Comparison of ENCODE assay signal across 19 cellular contexts in genomic region chr3:150773616-150774192, GRCh38. TPM values are rescaled to one million over a fixed set of nuclear protein-coding genes. Genes with fewer than 3 reads are reported as not detected.
DNase-seq lines count a peak whose midpoint lies in the region; ATAC-seq and TF ChIP-seq lines count a peak whose summit lies in the region.
"Had no signal": no experiment of that assay in that cellular context is flagged by ENCODE, and none has a peak within 500 bp of the region (broad histone marks: within the 10 kb centered on the region; RNA-seq: fewer than 3 reads in every experiment).

No MANE protein-coding gene starts in this region.

- H3K27me3 ChIP-seq in adrenal gland: no peaks in the 10 kb centered on the region
- no peaks in the 10 kb centered on the region for H3K27me3 ChIP-seq in liver (ENCODE audit: control insufficient read depth in 4 of 4, insufficient read depth in 4 of 4, low read length in 3 of 4)

- H3K36me3 Mint-ChIP-seq in activated CD4-positive, alpha-beta memory T cell treated with anti-CD3 and anti-CD28 coated beads, Interleukin-2, amount 10 ng/mL, durations not matched to agents 7 days and 5 days (ENCODE audit: low read depth): no peaks in the 10 kb centered on the region
- H3K36me3 Mint-ChIP-seq: CD8-positive, alpha-beta T cell had no signal

- CTCF ChIA-PET in activated CD4-positive, alpha-beta memory T cell treated with anti-CD3 and anti-CD28 coated beads, Interleukin-2, amount 10 ng/mL, durations not matched to agents 7 days and 5 days (lab: Charles Lee): interaction anchor here (1.6 to 1.7 kb wide), 2 partner anchors 10 to 14 kb away, joined by 5 read pairs; no protein-coding TSS in a partner anchor

- H3K9me3 ChIP-seq in adrenal gland (replicated peaks in 1 of 3): no peaks in the 10 kb centered on the region
- H3K9me3 ChIP-seq in liver (ENCODE audit: control insufficient read depth in 4 of 4, low read length in 3 of 4): no peaks in the 10 kb centered on the region
- H3K9me3 ChIP-seq: A549 had no signal

- no peaks in the 10 kb centered on the region for H3K4me1 Mint-ChIP-seq in activated CD4-positive, alpha-beta memory T cell treated with anti-CD3 and anti-CD28 coated beads, Interleukin-2, amount 10 ng/mL, durations not matched to agents 7 days and 5 days

- H3K9me3 Mint-ChIP-seq in activated CD4-positive, alpha-beta memory T cell treated with anti-CD3 and anti-CD28 coated beads, Interleukin-2, amount 10 ng/mL, durations not matched to agents 7 days and 5 days: no peaks in the 10 kb centered on the region
- H3K9me3 Mint-ChIP-seq: CD8-positive, alpha-beta T cell had no signal

- H3K27me3 Mint-ChIP-seq in activated CD4-positive, alpha-beta memory T cell treated with anti-CD3 and anti-CD28 coated beads, Interleukin-2, amount 10 ng/mL, durations not matched to agents 7 days and 5 days: no peaks in the 10 kb centered on the region

- no peak overlapping the region for H3K4me3 Mint-ChIP-seq in activated CD4-positive, alpha-beta memory T cell treated with anti-CD3 and anti-CD28 coated beads, Interleukin-2, amount 10 ng/mL, durations not matched to agents 7 days and 5 days
- H3K4me3 Mint-ChIP-seq: CD8-positive, alpha-beta T cell had no signal

- no peak overlapping the region for H3K27ac Mint-ChIP-seq in activated CD4-positive, alpha-beta memory T cell treated with anti-CD3 and anti-CD28 coated beads, Interleukin-2, amount 10 ng/mL, durations not matched to agents 7 days and 5 days
- H3K27ac Mint-ChIP-seq: CD8-positive, alpha-beta T cell had no signal

- peak overlapping the region; percentile 8; the same call in 1 of the 2 replicates for H3K27ac ChIP-seq in C4-2B
- H3K27ac ChIP-seq in adrenal gland: peak overlapping the region in 1 of 5 donors; percentile 4
- no peak overlapping the region for H3K27ac ChIP-seq in liver (ENCODE audit: low read depth in 1 of 2, low read length in 2 of 2)
- H3K27ac ChIP-seq: A549, KMS-11 had no signal

- no peak overlapping the region for H3K4me3 ChIP-seq in adrenal gland
- H3K4me3 ChIP-seq in liver (ENCODE audit: low read depth in 1 of 3, low read length in 3 of 3): no peak overlapping the region
- H3K4me3 ChIP-seq: A549 had no signal

- intact Hi-C loops in adrenal gland (cut with DNase I): no loop called here

- 60 to 84% (median 76%) methylated on average over 3 to 14 of the region's 14 CpGs for WGBS in adrenal gland, 4 donors
- WGBS in liver: 82% methylated on average over 14 of the region's 14 CpGs

- TF ChIP-seq CTCF in C4-2B (conservative IDR thresholded peaks at IDR 0.05) (no peak), adrenal gland (IDR thresholded peaks at IDR 0.05) (no peak), liver (IDR thresholded peaks at IDR 0.05; ENCODE audit: low read depth, low read length, missing input control) (no peak)

- TF ChIP-seq RAD21 in liver (IDR thresholded peaks at IDR 0.05): no peak

- no peaks in the 10 kb centered on the region for H3K36me3 ChIP-seq in adrenal gland (replicated peaks in 1 of 2)
- no peaks in the 10 kb centered on the region for H3K36me3 ChIP-seq in liver (ENCODE audit: control insufficient read depth in 4 of 4, insufficient read depth in 3 of 4, low read depth in 1 of 4, low read length in 3 of 4)

- H3K9ac ChIP-seq in liver (ENCODE audit: low read depth in 1 of 2, low read length in 2 of 2): no peak overlapping the region
- H3K9ac ChIP-seq: KMS-11 had no signal

- no peak for ATAC-seq in GM18909 (IDR thresholded peaks at IDR 0.05; ENCODE audit: poor library complexity, unreplicated experiment)
- ATAC-seq: CD8-positive, alpha-beta T cell; PC-3 had no signal

- DNase-seq in NOMO-1 treated with DMSO at 0.1 percent for 48 hours (lab: John Stamatoyannopoulos, UW; ENCODE audit: unreplicated experiment) (peak; percentile 34), NOMO-1 treated with dmso at 0.1 percent for 144 hours (lab: John Stamatoyannopoulos, UW; ENCODE audit: unreplicated experiment) (no peak), adrenal gland (peak in 6 of 7 donors; percentile 54 to 76 (median 70))
- no peak for DNase-seq in activated CD8-positive, alpha-beta memory T cell treated with anti-CD3 and anti-CD28 coated beads, Interleukin-2, amount 50 U/mL, for 4 hours
- no peak for DNase-seq in activated CD4-positive, alpha-beta memory T cell treated with anti-CD3 and anti-CD28 coated beads, Interleukin-2, amount 10 ng/mL, durations not matched to agents 7 days and 5 days
- DNase-seq: Calu3; CD8-positive, alpha-beta T cell; NCI-H1092; NCI-H1436 treated with DMSO at 0.1 percent for 48 hours; NCI-H2081 treated with DMSO at 0.1 percent for 48 hours; NCI-H510A; NCI-H748 treated with DMSO at 0.1 percent for 48 hours; PC-3; RPMI8226 had no signal

- POLR2A ChIA-PET in activated CD4-positive, alpha-beta memory T cell treated with anti-CD3 and anti-CD28 coated beads, Interleukin-2, amount 10 ng/mL, durations not matched to agents 7 days and 5 days (lab: Charles Lee): interaction anchor here (0.8 to 5.6 kb wide), 2 partner anchors 10 kb away, joined by 3 to 53 read pairs; partner anchors contain the start of gene SIAH2

- H3K4me1 ChIP-seq in adrenal gland (replicated peaks in 1 of 2): peaks cover 14 to 19% of the 10 kb centered on the region in 2 donors
- peaks cover 0 to 20% (median 18%) of the 10 kb centered on the region in 4 donors for H3K4me1 ChIP-seq in liver (ENCODE audit: control insufficient read depth in 4 of 4, insufficient read depth in 4 of 4, low read length in 3 of 4)
- H3K4me1 ChIP-seq: A549 had no signal

- TF ChIP-seq POLR2A in adrenal gland (IDR thresholded peaks at IDR 0.05): no peak

TF ChIP-seq in liver, 16 proteins besides CTCF, POLR2A, EP300 and RAD21:
- TF ChIP-seq REST (IDR thresholded peaks at IDR 0.05): no peak
- TF ChIP-seq YY1 (IDR thresholded peaks at IDR 0.05): peak; percentile 34
- peak; percentile 56 for TF ChIP-seq SP1 (IDR thresholded peaks at IDR 0.05)
- TF ChIP-seq RXRA (IDR thresholded peaks at IDR 0.05): peak; percentile 27 to 61
- no peak for TF ChIP-seq GABPA (IDR thresholded peaks at IDR 0.05 in 1 of 2, conservative IDR thresholded peaks at IDR 0.05 in 1 of 2)
- TF ChIP-seq FOXA2 (IDR thresholded peaks at IDR 0.05): peak; percentile 24
- no peak for TF ChIP-seq ZBTB33 (IDR thresholded peaks at IDR 0.05)
- TF ChIP-seq HNF4A (conservative IDR thresholded peaks at IDR 0.05): peak in 1 of 2 donors; percentile 36
- TF ChIP-seq MAX (IDR thresholded peaks at IDR 0.05): peak; percentile 10

RNA-seq across cellular contexts. Expression of gene SIAH2, which starts 10.7 kb away (rescaled TPM):
- 100 to 1,000 TPM in 6 of 8 donors, 10 to 100 TPM in 2; 59.8 to 216 (median 121) TPM for total RNA-seq in adrenal gland
- 10 to 100 TPM; 22.1 to 75.6 (median 24.3) TPM for polyA plus RNA-seq in adrenal gland
- 100 to 1,000 TPM in 1 of 2 donors, 10 to 100 TPM in 1; 18.2 to 104 TPM for total RNA-seq in liver
- polyA plus RNA-seq in liver: 10 to 100 TPM; 12.1 to 22.4 TPM
- total RNA-seq in activated CD4-positive, alpha-beta memory T cell treated with anti-CD3 and anti-CD28 coated beads, Interleukin-2, amount 10 ng/mL, durations not matched to agents 7 days and 5 days: 10 to 100 TPM; 42.5 to 44.9 TPM

Comparison
In these comparisons a context has a peak if more than half of its experiments do, and no peak if none do; other contexts are left out.
1. DNase-seq: peak in NOMO-1 treated with DMSO at 0.1 percent for 48 hours (single experiment) and adrenal gland (6 of 7); none in NOMO-1 treated with dmso at 0.1 percent for 144 hours (single experiment), activated CD8-positive, alpha-beta memory T cell treated with anti-CD3 and anti-CD28 coated beads, Interleukin-2, amount 50 U/mL, for 4 hours (single experiment) and activated CD4-positive, alpha-beta memory T cell treated with anti-CD3 and anti-CD28 coated beads, Interleukin-2, amount 10 ng/mL, durations not matched to agents 7 days and 5 days (single experiment).